Comparison of ENCODE assay signal across 11 cellular contexts in genomic region chr13:45297456-45298205, GRCh38. TPM values are rescaled to one million over a fixed set of nuclear protein-coding genes. Genes with fewer than 3 reads are reported as not detected.
A peak's percentile ranks its signal among the peaks of the same experiment; 100 is the strongest.
DNase-seq lines count a peak whose midpoint lies in the region; ATAC-seq, FAIRE-seq and TF ChIP-seq lines count a peak whose summit lies in the region.
"Had no signal": no experiment of that assay in that cellular context is flagged by ENCODE, and none has a peak within 500 bp of the region (broad histone marks: within the 10 kb centered on the region; RNA-seq: fewer than 3 reads in every experiment).

No MANE protein-coding gene starts in this region.

- no peak overlapping the region for H4K5ac ChIP-seq in H1 (ENCODE audit: insufficient read length, low read depth, low read length)

- H3K4ac ChIP-seq in H1 (replicated peaks; ENCODE audit: insufficient read length, low read depth, low read length): no peak overlapping the region

- H3K27ac ChIP-seq in H1 (ENCODE audit: low read depth, low read length): no peak overlapping the region
- H3K27ac ChIP-seq in esophagus muscularis mucosa (replicated peaks in 1 of 4): no peak overlapping the region
- H3K27ac ChIP-seq: SK-N-MC had no signal

- H3K27me3 ChIP-seq in H1 (replicated peaks in 1 of 4; ENCODE audit: control insufficient read depth in 3 of 4, extremely low read depth in 1 of 4, insufficient read depth in 3 of 4, low read length in 3 of 4) (no peaks in the 10 kb centered on the region), esophagus muscularis mucosa (peaks cover 0 to 13% (median 0%) of the 10 kb centered on the region in 4 donors)

- no peak overlapping the region for H3K23ac ChIP-seq in H1 (ENCODE audit: insufficient read length)

- H2AFZ ChIP-seq in H1 (ENCODE audit: low read length): no peak overlapping the region

- H3K14ac ChIP-seq in H1 (ENCODE audit: insufficient read length): no peak overlapping the region

- POLR2A ChIA-PET in T-cell (lab: Charles Lee) (no interaction called here), H1 (lab: Charles Lee; ENCODE audit: partially characterized antibody) (interaction anchor here (0.6 to 2.4 kb wide), 6 partner anchors 10 to 43 kb away, joined by 3 to 8 read pairs (median 6); partner anchors contain the start of gene TPT1)

- TF ChIP-seq POLR2A in H1 (IDR thresholded peaks at IDR 0.05; ENCODE audit: control extremely low read depth in 1 of 2, low read depth in 2 of 2, low read length in 2 of 2) (no peak), esophagus muscularis mucosa (IDR thresholded peaks at IDR 0.05; ENCODE audit: low read depth) (no peak)

- H3K23me2 ChIP-seq in H1 (ENCODE audit: low read depth, low read length): no peaks in the 10 kb centered on the region

- no peak overlapping the region for H2BK20ac ChIP-seq in H1 (ENCODE audit: low read length)

- 90% methylated on average over 7 of the region's 7 CpGs; no CpG with 5 or more reads in 1 of the 2 experiments for WGBS in H1 (ENCODE audit: extremely low coverage in 1 of 2, insufficient coverage in 1 of 2, insufficient read length in 1 of 2, insufficient replicate concordance in 2 of 2, low coverage in 1 of 2, low lambda C conversion rate in 2 of 2, missing lambda C conversion rate in 1 of 2), 2 experiments
- WGBS in esophagus muscularis mucosa: 78% methylated on average over 7 of the region's 7 CpGs

- H2BK15ac ChIP-seq in H1 (ENCODE audit: low read length): no peak overlapping the region

- no peak overlapping the region for H2BK5ac ChIP-seq in H1 (ENCODE audit: low read depth, low read length)

- H3K27ac Mint-ChIP-seq in activated CD8-positive, alpha-beta memory T cell treated with anti-CD3 and anti-CD28 coated beads, Interleukin-2, amount 10 ng/mL, durations not matched to agents 7 days and 5 days: peak overlapping the region; percentile 52
- H3K27ac Mint-ChIP-seq in T-cell: peak overlapping the region; percentile 87 to 93
- H3K27ac Mint-ChIP-seq in stimulated activated naive CD8-positive, alpha-beta T cell treated with anti-CD3 and anti-CD28 coated beads, Interleukin-15, Interleukin-2, amounts not matched to agents 100 ng/mL and 50 ng/mL, for 24 hours: peak overlapping the region; percentile 59

- DNase-seq in activated CD8-positive, alpha-beta memory T cell treated with anti-CD3 and anti-CD28 coated beads, Interleukin-2, amount 10 ng/mL, durations not matched to agents 7 days and 5 days: no peak
- DNase-seq in activated CD8-positive, alpha-beta memory T cell treated with anti-CD3 and anti-CD28 coated beads, Interleukin-2, amount 50 U/mL, for 4 hours: no peak
- DNase-seq in T-cell: peak in 9 of 34 experiments; percentile 5 to 42 (median 9)
- no peak for DNase-seq in H1 (ENCODE audit: low read depth in 1 of 2, low spot score in 2 of 2)
- DNase-seq in activated effector memory CD4-positive, alpha-beta T cell treated with Interleukin-2 at 50 U/mL for 16 hours: no peak
- DNase-seq in esophagus muscularis mucosa (ENCODE audit: extremely low spot score): no peak
- DNase-seq in D341Med (ENCODE audit: low spot score): no peak
- DNase-seq: NCI-H524 treated with DMSO at 0.1 percent for 48 hours, small intestine had no signal

- H2AK5ac ChIP-seq in H1 (ENCODE audit: low read depth, low read length): no peak overlapping the region

- H3K9ac ChIP-seq in H1 (replicated peaks in 1 of 4; ENCODE audit: extremely low read depth in 1 of 4, low read depth in 3 of 4, low read length in 3 of 4): no peak overlapping the region

- no peak overlapping the region for H2BK12ac ChIP-seq in H1 (ENCODE audit: low read depth, low read length)

- no peak overlapping the region for H3K56ac ChIP-seq in H1 (replicated peaks; ENCODE audit: insufficient read length, low read depth, low read length)

- H3K36me3 ChIP-seq in H1 (ENCODE audit: control insufficient read depth in 2 of 4, insufficient read depth in 4 of 4, low read length in 3 of 4): no peaks in the 10 kb centered on the region
- H3K36me3 ChIP-seq in esophagus muscularis mucosa: no peaks in the 10 kb centered on the region

- H3K4me3 Mint-ChIP-seq in activated CD8-positive, alpha-beta memory T cell treated with anti-CD3 and anti-CD28 coated beads, Interleukin-2, amount 10 ng/mL, durations not matched to agents 7 days and 5 days: no peak overlapping the region
- H3K4me3 Mint-ChIP-seq in T-cell: peak overlapping the region in 1 of 3 donors; percentile 53
- no peak overlapping the region for H3K4me3 Mint-ChIP-seq in stimulated activated naive CD8-positive, alpha-beta T cell treated with anti-CD3 and anti-CD28 coated beads, Interleukin-15, Interleukin-2, amounts not matched to agents 100 ng/mL and 50 ng/mL, for 24 hours

- peaks cover 24% of the 10 kb centered on the region for H3K4me1 Mint-ChIP-seq in activated CD8-positive, alpha-beta memory T cell treated with anti-CD3 and anti-CD28 coated beads, Interleukin-2, amount 10 ng/mL, durations not matched to agents 7 days and 5 days
- peaks cover 41 to 49% (median 43%) of the 10 kb centered on the region in 3 donors for H3K4me1 Mint-ChIP-seq in T-cell
- peaks cover 39% of the 10 kb centered on the region for H3K4me1 Mint-ChIP-seq in stimulated activated naive CD8-positive, alpha-beta T cell treated with anti-CD3 and anti-CD28 coated beads, Interleukin-15, Interleukin-2, amounts not matched to agents 100 ng/mL and 50 ng/mL, for 24 hours (ENCODE audit: low read depth)

- H3K79me2 ChIP-seq in H1 (ENCODE audit: control insufficient read depth in 1 of 2, insufficient read depth in 2 of 2, low read length in 2 of 2): no peaks in the 10 kb centered on the region

- H4K20me1 ChIP-seq in H1 (replicated peaks in 1 of 2; ENCODE audit: control insufficient read depth in 1 of 2, insufficient read depth in 2 of 2, low read length in 2 of 2): no peaks in the 10 kb centered on the region

- H3K4me2 ChIP-seq in H1 (ENCODE audit: insufficient read depth in 1 of 2, low read depth in 2 of 2, low read length in 2 of 2): no peak overlapping the region

- TF ChIP-seq RAD21 in H1 (IDR thresholded peaks at IDR 0.05 in 1 of 2, conservative IDR thresholded peaks at IDR 0.05 in 1 of 2; ENCODE audit: low read depth in 2 of 2, low read length in 2 of 2): no peak

- H3K4me3 ChIP-seq in H1 (ENCODE audit: extremely low read depth in 1 of 4, insufficient read depth in 2 of 4, low read depth in 3 of 4, low read length in 4 of 4) (no peak overlapping the region), esophagus muscularis mucosa (no peak overlapping the region)
- H3K4me3 ChIP-seq: SK-N-MC had no signal

- H3K79me1 ChIP-seq in H1 (ENCODE audit: low read depth, low read length): no peaks in the 10 kb centered on the region

- no peak overlapping the region for H3K18ac ChIP-seq in H1 (ENCODE audit: extremely low read depth, low read length)

- no peak overlapping the region for H4K8ac ChIP-seq in H1 (ENCODE audit: extremely low read depth, insufficient read depth, low read length)

- H3K36me3 Mint-ChIP-seq in activated CD8-positive, alpha-beta memory T cell treated with anti-CD3 and anti-CD28 coated beads, Interleukin-2, amount 10 ng/mL, durations not matched to agents 7 days and 5 days: peaks cover 4% of the 10 kb centered on the region
- no peaks in the 10 kb centered on the region for H3K36me3 Mint-ChIP-seq in T-cell
- H3K36me3 Mint-ChIP-seq in stimulated activated naive CD8-positive, alpha-beta T cell treated with anti-CD3 and anti-CD28 coated beads, Interleukin-15, Interleukin-2, amounts not matched to agents 100 ng/mL and 50 ng/mL, for 24 hours (ENCODE audit: low read depth): peaks cover 5% of the 10 kb centered on the region

- no peak for TF ChIP-seq EP300 in H1 (IDR thresholded peaks at IDR 0.05; ENCODE audit: borderline replicate concordance in 1 of 2, low read depth in 2 of 2, low read length in 2 of 2)
- no peak for TF ChIP-seq EP300 in esophagus muscularis mucosa (IDR thresholded peaks at IDR 0.05)

- FAIRE-seq in H1 (lab: Jason Lieb, UNC): no peak
- FAIRE-seq: small intestine had no signal

- H3K9me3 Mint-ChIP-seq in activated CD8-positive, alpha-beta memory T cell treated with anti-CD3 and anti-CD28 coated beads, Interleukin-2, amount 10 ng/mL, durations not matched to agents 7 days and 5 days (ENCODE audit: low read depth): no peaks in the 10 kb centered on the region
- no peaks in the 10 kb centered on the region for H3K9me3 Mint-ChIP-seq in T-cell
- no peaks in the 10 kb centered on the region for H3K9me3 Mint-ChIP-seq in stimulated activated naive CD8-positive, alpha-beta T cell treated with anti-CD3 and anti-CD28 coated beads, Interleukin-15, Interleukin-2, amounts not matched to agents 100 ng/mL and 50 ng/mL, for 24 hours

- peak; percentile 36 for ATAC-seq in activated CD8-positive, alpha-beta memory T cell treated with anti-CD3 and anti-CD28 coated beads, Interleukin-2, amount 10 ng/mL, durations not matched to agents 7 days and 5 days
- peak; percentile 75 to 86 (median 80) for ATAC-seq in T-cell (replicated peaks in 1 of 4)

- H3K4me1 ChIP-seq in H1 (replicated peaks in 1 of 4; ENCODE audit: control insufficient read depth in 3 of 4, insufficient read depth in 4 of 4, low read length in 3 of 4) (peaks cover 0 to 2% (median under 1%) of the 10 kb centered on the region in 4 experiments; a peak in 4 of 7 replicates), esophagus muscularis mucosa (no peaks in the 10 kb centered on the region)

- H3K9me3 ChIP-seq in H1 (ENCODE audit: insufficient read depth in 2 of 2, low read depth in 1 of 2, low read length in 1 of 2) (no peaks in the 10 kb centered on the region), esophagus muscularis mucosa (no peaks in the 10 kb centered on the region)

- H4K91ac ChIP-seq in H1 (replicated peaks; ENCODE audit: insufficient read length, low read length): no peak overlapping the region

- no peak overlapping the region for H2BK120ac ChIP-seq in H1 (replicated peaks; ENCODE audit: low read depth, low read length)

- H3K27me3 Mint-ChIP-seq in activated CD8-positive, alpha-beta memory T cell treated with anti-CD3 and anti-CD28 coated beads, Interleukin-2, amount 10 ng/mL, durations not matched to agents 7 days and 5 days: peaks cover 5% of the 10 kb centered on the region
- H3K27me3 Mint-ChIP-seq in T-cell: peaks cover 0 to 2% of the 10 kb centered on the region in 2 donors
- peaks cover 3% of the 10 kb centered on the region for H3K27me3 Mint-ChIP-seq in stimulated activated naive CD8-positive, alpha-beta T cell treated with anti-CD3 and anti-CD28 coated beads, Interleukin-15, Interleukin-2, amounts not matched to agents 100 ng/mL and 50 ng/mL, for 24 hours

- CTCF ChIA-PET in activated CD8-positive, alpha-beta memory T cell treated with anti-CD3 and anti-CD28 coated beads, Interleukin-2, amount 10 ng/mL, durations not matched to agents 7 days and 5 days (lab: Charles Lee): interaction anchor here (0.8 to 1.6 kb wide), 4 partner anchors 11 to 252 kb away, joined by 3 to 5 read pairs (median 4); no protein-coding TSS in a partner anchor
- CTCF ChIA-PET in T-cell (lab: Charles Lee): interaction anchor here in 1 of 2 donors (0.6 to 2.0 kb wide), 4 partner anchors 9 to 862 kb away, joined by 5 to 9 read pairs (median 7); no protein-coding TSS in a partner anchor
- CTCF ChIA-PET in H1 (lab: Charles Lee; ENCODE audit: partially characterized antibody): interaction anchor here (0.5 to 6.3 kb wide), 6 partner anchors 10 to 250 kb away, joined by 3 to 36 read pairs (median 10); no protein-coding TSS in a partner anchor

- TF ChIP-seq CTCF in H1 (IDR thresholded peaks at IDR 0.05; ENCODE audit: control extremely low read depth in 1 of 3, insufficient read depth in 1 of 3, low read depth in 1 of 3, low read length in 3 of 3): no peak
- TF ChIP-seq CTCF in esophagus muscularis mucosa (IDR thresholded peaks at IDR 0.05): no peak

- intact Hi-C loops in esophagus muscularis mucosa (cut with DNase I): no loop called here

RNA-seq across cellular contexts. Expression of gene TPT1, which starts 43.4 kb away (rescaled TPM):
- 1,000 to 10,000 TPM; 3,114 to 3,198 TPM for total RNA-seq in activated CD8-positive, alpha-beta memory T cell treated with anti-CD3 and anti-CD28 coated beads, Interleukin-2, amount 10 ng/mL, durations not matched to agents 7 days and 5 days
- 1,000 to 10,000 TPM; 6,680 to 8,997 (median 7,956) TPM for total RNA-seq in T-cell
- 2,279 and 2,327 TPM in 2 replicates for total RNA-seq in H1 (2021; fragmentation: NEBNext Ultra II Directional; extraction: Animal tissue kit (Norgen Biotek cat#: 25700))
- polyA plus RNA-seq in H1 (2011; rRNA removed): 1,570 and 2,245 TPM in 2 replicates
- 3,127 TPM for polyA plus RNA-seq in H1 (2011; cell fraction: cytosol; rRNA removed)
- 656 TPM for polyA plus RNA-seq in H1 (2011; cell fraction: nucleus; rRNA removed)
- polyA plus RNA-seq in H1 (2012, experiment 1 of 2): 2,057 to 3,095 TPM (median 2,368 TPM) in 4 replicates
- polyA plus RNA-seq in H1 (2012, experiment 2 of 2): 1,830 TPM
- polyA plus RNA-seq in H1 (2013, experiment 1 of 2): 2,071 TPM
- 2,093 TPM for polyA plus RNA-seq in H1 (2013, experiment 2 of 2)
- polyA minus RNA-seq in H1 (2011; rRNA and poly(A)+ RNA removed): 622 and 832 TPM in 2 replicates
- 706 TPM for polyA minus RNA-seq in H1 (2011; cell fraction: cytosol; rRNA and poly(A)+ RNA removed)
- 799 TPM for polyA minus RNA-seq in H1 (2011; cell fraction: nucleus; rRNA and poly(A)+ RNA removed)
- total RNA-seq in esophagus muscularis mucosa: 1,000 to 10,000 TPM; 1,985 to 5,244 (median 2,921) TPM
